In genomic region chr21:41975391-41976272, GRCh38 we compare ENCODE assay signal across 2 cellular contexts.
A peak's percentile ranks its signal among the peaks of the same experiment; 100 is the strongest.
TF ChIP-seq lines count a peak whose summit lies in the region.

No MANE protein-coding gene starts in this region.

TF ChIP-seq in K562, 482 proteins besides CTCF, POLR2A, EP300 and RAD21:
- TF ChIP-seq MXI1 (IDR thresholded peaks at IDR 0.05; ENCODE audit: low read depth, low read length), result no peak
- 0 out of 2 replicates have a peak, but pooled peaks have one; percentile 63 for TF ChIP-seq MIER1 (IDR thresholded peaks at IDR 0.05; ENCODE audit: low read depth)

TF ChIP-seq in HepG2, 621 proteins besides CTCF, POLR2A, EP300 and RAD21:
- TF ChIP-seq KAT7 (CRISPR knock-in tag; IDR thresholded peaks at IDR 0.05; ENCODE audit: borderline replicate concordance), result no peak
- no peak for TF ChIP-seq ZNF101 (CRISPR knock-in tag; IDR thresholded peaks at IDR 0.05; ENCODE audit: borderline replicate concordance, low read depth)
- TF ChIP-seq, protein P1, sequence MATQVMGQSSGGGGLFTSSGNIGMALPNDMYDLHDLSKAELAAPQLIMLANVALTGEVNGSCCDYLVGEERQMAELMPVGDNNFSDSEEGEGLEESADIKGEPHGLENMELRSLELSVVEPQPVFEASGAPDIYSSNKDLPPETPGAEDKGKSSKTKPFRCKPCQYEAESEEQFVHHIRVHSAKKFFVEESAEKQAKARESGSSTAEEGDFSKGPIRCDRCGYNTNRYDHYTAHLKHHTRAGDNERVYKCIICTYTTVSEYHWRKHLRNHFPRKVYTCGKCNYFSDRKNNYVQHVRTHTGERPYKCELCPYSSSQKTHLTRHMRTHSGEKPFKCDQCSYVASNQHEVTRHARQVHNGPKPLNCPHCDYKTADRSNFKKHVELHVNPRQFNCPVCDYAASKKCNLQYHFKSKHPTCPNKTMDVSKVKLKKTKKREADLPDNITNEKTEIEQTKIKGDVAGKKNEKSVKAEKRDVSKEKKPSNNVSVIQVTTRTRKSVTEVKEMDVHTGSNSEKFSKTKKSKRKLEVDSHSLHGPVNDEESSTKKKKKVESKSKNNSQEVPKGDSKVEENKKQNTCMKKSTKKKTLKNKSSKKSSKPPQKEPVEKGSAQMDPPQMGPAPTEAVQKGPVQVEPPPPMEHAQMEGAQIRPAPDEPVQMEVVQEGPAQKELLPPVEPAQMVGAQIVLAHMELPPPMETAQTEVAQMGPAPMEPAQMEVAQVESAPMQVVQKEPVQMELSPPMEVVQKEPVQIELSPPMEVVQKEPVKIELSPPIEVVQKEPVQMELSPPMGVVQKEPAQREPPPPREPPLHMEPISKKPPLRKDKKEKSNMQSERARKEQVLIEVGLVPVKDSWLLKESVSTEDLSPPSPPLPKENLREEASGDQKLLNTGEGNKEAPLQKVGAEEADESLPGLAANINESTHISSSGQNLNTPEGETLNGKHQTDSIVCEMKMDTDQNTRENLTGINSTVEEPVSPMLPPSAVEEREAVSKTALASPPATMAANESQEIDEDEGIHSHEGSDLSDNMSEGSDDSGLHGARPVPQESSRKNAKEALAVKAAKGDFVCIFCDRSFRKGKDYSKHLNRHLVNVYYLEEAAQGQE (IDR thresholded peaks at IDR 0.05; ENCODE audit: borderline replicate concordance in 1 of 2, low read depth in 1 of 2, low read length in 2 of 2), result peak; percentile 76 to 93
- no peak for TF ChIP-seq ARID2 (CRISPR knock-in tag; IDR thresholded peaks at IDR 0.05; ENCODE audit: borderline replicate concordance)
- no peak for TF ChIP-seq ARNT (IDR thresholded peaks at IDR 0.05)
- no peak for TF ChIP-seq SRSF4 (IDR thresholded peaks at IDR 0.05; ENCODE audit: low read depth, low read length, poor library complexity, severe bottlenecking)
- no peak for TF ChIP-seq DNMT1 (CRISPR knock-in tag; IDR thresholded peaks at IDR 0.05)
- TF ChIP-seq MIER2 (CRISPR knock-in tag; IDR thresholded peaks at IDR 0.05), result peak; percentile 92
- TF ChIP-seq CHCHD3 (CRISPR knock-in tag; IDR thresholded peaks at IDR 0.05), result no peak
- TF ChIP-seq ZNF296 (CRISPR knock-in tag; conservative IDR thresholded peaks at IDR 0.05), result no peak
- no peak for TF ChIP-seq ZBTB7B (CRISPR knock-in tag; IDR thresholded peaks at IDR 0.05)
- TF ChIP-seq KDM1A (CRISPR knock-in tag; IDR thresholded peaks at IDR 0.05), result no peak
- TF ChIP-seq, protein P2, sequence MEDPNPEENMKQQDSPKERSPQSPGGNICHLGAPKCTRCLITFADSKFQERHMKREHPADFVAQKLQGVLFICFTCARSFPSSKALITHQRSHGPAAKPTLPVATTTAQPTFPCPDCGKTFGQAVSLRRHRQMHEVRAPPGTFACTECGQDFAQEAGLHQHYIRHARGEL (CRISPR knock-in tag; IDR thresholded peaks at IDR 0.05), result no peak
- no peak for TF ChIP-seq KDM5B (CRISPR knock-in tag; IDR thresholded peaks at IDR 0.05; ENCODE audit: borderline replicate concordance)
- no peak for TF ChIP-seq MXI1 (IDR thresholded peaks at IDR 0.05; ENCODE audit: borderline replicate concordance, low read depth, low read length)
- no peak for TF ChIP-seq TERF1 (CRISPR knock-in tag; IDR thresholded peaks at IDR 0.05)
- no peak for TF ChIP-seq SYNCRIP (IDR thresholded peaks at IDR 0.05; ENCODE audit: insufficient read depth, low read depth, low read length)
